24 cellular contexts compared by ENCODE assay signal in genomic region chr7:38120076-38120475, GRCh38. TPM values are rescaled to one million over a fixed set of nuclear protein-coding genes. Genes with fewer than 3 reads are reported as not detected.
DNase-seq lines count a peak whose midpoint lies in the region; ATAC-seq, FAIRE-seq and TF ChIP-seq lines count a peak whose summit lies in the region.
"Had no signal": no experiment of that assay in that cellular context is flagged by ENCODE, and none has a peak within 500 bp of the region (broad histone marks: within the 10 kb centered on the region; RNA-seq: fewer than 3 reads in every experiment).

No MANE protein-coding gene starts in this region.

- FAIRE-seq in A549 (lab: Jason Lieb, UNC): peak; percentile 73
- FAIRE-seq in GM12891 (lab: Jason Lieb, UNC): peak; percentile 48
- FAIRE-seq: A204.1, GM12878, GM19239 had no signal

- H3K9me3 ChIP-seq in A549: no peaks in the 10 kb centered on the region
- H3K9me3 ChIP-seq: BE2C had no signal

- TF ChIP-seq CTCF in A549 (IDR thresholded peaks at IDR 0.05): no peak
- no peak for TF ChIP-seq CTCF in VCaP (conservative IDR thresholded peaks at IDR 0.05)

- POLR2A ChIA-PET in A549 (lab: Yijun Ruan, JAX): no interaction called here

- no peak for DNase-seq in A549 (ENCODE audit: low read depth in 1 of 2, low spot score in 1 of 2)
- no peak for DNase-seq in GM12891 (ENCODE audit: insufficient read length, low spot score)
- DNase-seq in occipital lobe (lab: John Stamatoyannopoulos, UW): no peak
- no peak for DNase-seq in NCI-H1930 (lab: John Stamatoyannopoulos, UW)
- no peak for DNase-seq in AML-193 (lab: John Stamatoyannopoulos, UW)
- DNase-seq: 8988T; BE2C; C1 segment of cervical spinal cord; CD4-positive, alpha-beta memory T cell; CD4-positive, CD25-positive, alpha-beta regulatory T cell; CD8-positive, alpha-beta memory T cell; COR-L47; DMS 273 treated with DMSO at 0.1 percent for 48 hours; DMS153; DMS53; DMS79; DND-41; EL; GDM1 had no signal

- H3K4me2 ChIP-seq in A549: no peak overlapping the region
- H3K4me2 ChIP-seq: BLaER1 had no signal

- TF ChIP-seq POLR2A in A549 (IDR thresholded peaks at IDR 0.05; ENCODE audit: low read length) (no peak), GM12891 (IDR thresholded peaks at IDR 0.05; ENCODE audit: low read depth, low read length) (no peak)

- H3K4me1 ChIP-seq in A549: no peaks in the 10 kb centered on the region
- H3K4me1 ChIP-seq: BE2C, BLaER1 had no signal

- CTCF ChIA-PET in A549 (lab: Yijun Ruan, JAX): interaction anchor here (1.0 kb wide), 1 partner anchor 12 kb away, joined by 4 read pairs; no protein-coding TSS in a partner anchor

- ATAC-seq in A549: no peak
- ATAC-seq: GM12878 had no signal

- H3K27ac ChIP-seq in A549 (no peak overlapping the region), VCaP (peak overlapping the region; percentile 29)
- H3K27ac ChIP-seq: BLaER1 had no signal

- TF ChIP-seq RAD21 in A549 (conservative IDR thresholded peaks at IDR 0.05 in 1 of 2, IDR thresholded peaks at IDR 0.05 in 1 of 2): no peak

- 55% methylated on average over 1 of the region's 1 CpG for WGBS in A549 (ENCODE audit: missing lambda C conversion rate)

- no peak overlapping the region for H3K4me3 ChIP-seq in A549
- H3K4me3 ChIP-seq: BLaER1, GM12878 had no signal

- no peak for TF ChIP-seq EP300 in A549 (IDR thresholded peaks at IDR 0.05)

TF ChIP-seq in A549, 52 proteins besides CTCF, POLR2A, EP300 and RAD21:
- TF ChIP-seq RNF2 (IDR thresholded peaks at IDR 0.05; ENCODE audit: borderline replicate concordance, low read depth) (no peak), ATOH8 (CRISPR knock-in tag; IDR thresholded peaks at IDR 0.05; ENCODE audit: low read depth) (no peak), TFCP2L1 (CRISPR knock-in tag; IDR thresholded peaks at IDR 0.05) (no peak), NPAS2 (CRISPR knock-in tag; IDR thresholded peaks at IDR 0.05; ENCODE audit: borderline replicate concordance) (no peak), RCOR1 (IDR thresholded peaks at IDR 0.05; ENCODE audit: low read depth, low read length) (no peak), SMC3 (IDR thresholded peaks at IDR 0.05) (no peak), MAZ (IDR thresholded peaks at IDR 0.05; ENCODE audit: borderline replicate concordance, low read depth, low read length) (no peak), CBX2 (IDR thresholded peaks at IDR 0.05; ENCODE audit: borderline replicate concordance, low read depth) (no peak), TP53 (CRISPR knock-in tag; IDR thresholded peaks at IDR 0.05) (no peak), HEYL (CRISPR knock-in tag; IDR thresholded peaks at IDR 0.05) (no peak), CBX8 (IDR thresholded peaks at IDR 0.05) (no peak), BCL3 (IDR thresholded peaks at IDR 0.05) (no peak), BHLHE40 (IDR thresholded peaks at IDR 0.05; ENCODE audit: low read depth, low read length) (no peak), POLR2AphosphoS2 (conservative IDR thresholded peaks at IDR 0.05; ENCODE audit: low read length) (no peak), MYC (IDR thresholded peaks at IDR 0.05; ENCODE audit: borderline replicate concordance, low read length) (no peak)
TF ChIP-seq in A549: peak in this region for 0.

TF ChIP-seq in GM12891, 5 proteins besides CTCF, POLR2A, EP300 and RAD21:
- TF ChIP-seq PAX5 (IDR thresholded peaks at IDR 0.05; ENCODE audit: insufficient read depth, low read length, severe bottlenecking) (no peak), SPI1 (IDR thresholded peaks at IDR 0.05; ENCODE audit: low read depth, low read length) (no peak), POLR2AphosphoS5 (IDR thresholded peaks at IDR 0.05; ENCODE audit: low read depth, low read length) (no peak), POU2F2 (IDR thresholded peaks at IDR 0.05; ENCODE audit: low read depth, low read length) (no peak), TAF1 (IDR thresholded peaks at IDR 0.05; ENCODE audit: low read depth, low read length) (no peak)

RNA-seq across cellular contexts. Expression of gene STARD3NL, which starts 58.0 kb away (rescaled TPM):
- polyA plus RNA-seq in A549 (2011; rRNA removed): 78.1 and 104 TPM in 2 replicates
- polyA plus RNA-seq in A549 (2012; cell fraction: cytosol; rRNA removed): 37.4 and 42.1 TPM in 2 replicates
- polyA plus RNA-seq in A549 (2012; cell fraction: nucleus; rRNA removed): 9.1 and 13.7 TPM in 2 replicates
- polyA plus RNA-seq in A549 (2017; fragmentation: RNase III; extraction: RNeasy Plus Mini Kit Qiagen cat#74134 plus additional on column Dnase treatment): 57.9 to 62.0 TPM (median 59.4 TPM) in 3 replicates
- polyA minus RNA-seq in A549 (2011; rRNA and poly(A)+ RNA removed): 27.1 and 29.3 TPM in 2 replicates
- 50.1 TPM for polyA plus RNA-seq in GM12891 (2012; ENCODE audit: low read depth, missing spikeins)
- 93.4 TPM for total RNA-seq in occipital lobe
